In genomic region chr10:97714401-97715258, GRCh38 we compare ENCODE assay signal across 9 cellular contexts. TPM values are rescaled to one million over a fixed set of nuclear protein-coding genes. Genes with fewer than 3 reads are reported as not detected.
DNase-seq lines count a peak whose midpoint lies in the region; ATAC-seq lines count a peak whose summit lies in the region.
"Had no signal": no experiment of that assay in that cellular context is flagged by ENCODE, and none has a peak within 500 bp of the region (broad histone marks: within the 10 kb centered on the region; RNA-seq: fewer than 3 reads in every experiment).

No MANE protein-coding gene starts in this region.

- intact Hi-C loops in naive thymus-derived CD4-positive, alpha-beta T cell (cut with micrococcal nuclease) = loop anchor here (1.0 to 2.0 kb wide), 6 partner anchors 14 to 74 kb away; partner anchors contain the start of genes ZFYVE27 (in 2 of the 2), AVPI1 (in 1 of the 2) and PI4K2A (in 1 of the 2)

- peak; percentile 83 for DNase-seq in EL
- peak; percentile 65 for DNase-seq in HuH-7 (ENCODE audit: low spot score)
- DNase-seq in activated CD4-positive, alpha-beta T cell treated with anti-CD3 and anti-CD28 coated beads, Interleukin-2, amount 10 ng/mL, durations not matched to agents 7 days and 5 days = no peak
- peak; percentile 88 for DNase-seq in fibroblast of gingiva (ENCODE audit: low read depth)
- DNase-seq in naive thymus-derived CD4-positive, alpha-beta T cell = peak in 1 of 9 donors; percentile 40
- DNase-seq in activated CD4-positive, CD25-positive, alpha-beta regulatory T cell (lab: John Stamatoyannopoulos, UW) = no peak
- DNase-seq in NAMALWA (ENCODE audit: low spot score) = no peak

- H3K36me3 Mint-ChIP-seq in activated CD4-positive, alpha-beta T cell treated with anti-CD3 and anti-CD28 coated beads, Interleukin-2, amount 10 ng/mL, durations not matched to agents 7 days and 5 days (ENCODE audit: low read depth) = no peaks in the 10 kb centered on the region
- peaks cover 0 to 4% (median 0%) of the 10 kb centered on the region in 5 donors for H3K36me3 Mint-ChIP-seq in naive thymus-derived CD4-positive, alpha-beta T cell

- no peak overlapping the region for H3K27ac Mint-ChIP-seq in activated CD4-positive, alpha-beta T cell treated with anti-CD3 and anti-CD28 coated beads, Interleukin-2, amount 10 ng/mL, durations not matched to agents 7 days and 5 days
- peak overlapping the region in 3 of 9 donors; percentile 38 to 86 (median 41) for H3K27ac Mint-ChIP-seq in naive thymus-derived CD4-positive, alpha-beta T cell

- no peak overlapping the region for H3K27ac ChIP-seq in naive thymus-derived CD4-positive, alpha-beta T cell (ENCODE audit: low read depth, low read length)

- POLR2A ChIA-PET in activated CD4-positive, alpha-beta T cell treated with anti-CD3 and anti-CD28 coated beads, Interleukin-2, amount 10 ng/mL, durations not matched to agents 7 days and 5 days (lab: Charles Lee) = no interaction called here
- POLR2A ChIA-PET in naive thymus-derived CD4-positive, alpha-beta T cell (lab: Charles Lee) = interaction anchor here (1.2 to 2.3 kb wide), 2 partner anchors 22 to 27 kb away, joined by 7 read pairs; partner anchors contain the start of genes AVPI1 and ZFYVE27

- H3K9me3 ChIP-seq in naive thymus-derived CD4-positive, alpha-beta T cell (ENCODE audit: control insufficient read depth in 2 of 3, low read length in 3 of 3) = no peaks in the 10 kb centered on the region

- no peaks in the 10 kb centered on the region for H3K36me3 ChIP-seq in naive thymus-derived CD4-positive, alpha-beta T cell (ENCODE audit: control insufficient read depth in 2 of 3, insufficient read depth in 3 of 3, low read length in 3 of 3)

- no peaks in the 10 kb centered on the region for H3K9me3 Mint-ChIP-seq in activated CD4-positive, alpha-beta T cell treated with anti-CD3 and anti-CD28 coated beads, Interleukin-2, amount 10 ng/mL, durations not matched to agents 7 days and 5 days
- H3K9me3 Mint-ChIP-seq in naive thymus-derived CD4-positive, alpha-beta T cell = no peaks in the 10 kb centered on the region

- peaks cover 25% of the 10 kb centered on the region for H3K27me3 Mint-ChIP-seq in activated CD4-positive, alpha-beta T cell treated with anti-CD3 and anti-CD28 coated beads, Interleukin-2, amount 10 ng/mL, durations not matched to agents 7 days and 5 days
- H3K27me3 Mint-ChIP-seq in naive thymus-derived CD4-positive, alpha-beta T cell = peaks cover 8 to 38% (median 13%) of the 10 kb centered on the region in 5 donors

- peak overlapping the region; percentile 69 for H3K4me3 ChIP-seq in naive thymus-derived CD4-positive, alpha-beta T cell (ENCODE audit: low read length)

- CTCF ChIA-PET in activated CD4-positive, alpha-beta T cell treated with anti-CD3 and anti-CD28 coated beads, Interleukin-2, amount 10 ng/mL, durations not matched to agents 7 days and 5 days (lab: Charles Lee) = interaction anchor here (1.0 to 3.1 kb wide), 7 partner anchors 11 to 156 kb away, joined by 3 to 19 read pairs (median 3); partner anchors contain the start of gene ZFYVE27
- CTCF ChIA-PET in naive thymus-derived CD4-positive, alpha-beta T cell (lab: Charles Lee) = interaction anchor here (1.0 to 1.4 kb wide), 2 partner anchors 11 to 17 kb away, joined by 3 to 4 read pairs; no protein-coding TSS in a partner anchor

- no peaks in the 10 kb centered on the region for H3K27me3 ChIP-seq in naive thymus-derived CD4-positive, alpha-beta T cell (ENCODE audit: control insufficient read depth in 2 of 2, insufficient read depth in 2 of 2, low read length in 2 of 2)

- peaks cover 15% of the 10 kb centered on the region for H3K4me1 Mint-ChIP-seq in activated CD4-positive, alpha-beta T cell treated with anti-CD3 and anti-CD28 coated beads, Interleukin-2, amount 10 ng/mL, durations not matched to agents 7 days and 5 days
- peaks cover 5 to 20% (median 11%) of the 10 kb centered on the region in 7 donors for H3K4me1 Mint-ChIP-seq in naive thymus-derived CD4-positive, alpha-beta T cell

- H3K4me1 ChIP-seq in naive thymus-derived CD4-positive, alpha-beta T cell (ENCODE audit: control insufficient read depth in 2 of 2, insufficient read depth in 2 of 2, low read length in 2 of 2) = peaks cover 5 to 6% of the 10 kb centered on the region in 2 donors

- peak; percentile 51 for ATAC-seq in GM21390 (IDR thresholded peaks at IDR 0.05; ENCODE audit: unreplicated experiment)
- ATAC-seq in naive thymus-derived CD4-positive, alpha-beta T cell = peak; percentile 59

- H3K4me3 Mint-ChIP-seq in activated CD4-positive, alpha-beta T cell treated with anti-CD3 and anti-CD28 coated beads, Interleukin-2, amount 10 ng/mL, durations not matched to agents 7 days and 5 days = peak overlapping the region; percentile 93
- H3K4me3 Mint-ChIP-seq in naive thymus-derived CD4-positive, alpha-beta T cell = peak overlapping the region; percentile 95 to 100 (median 99)

RNA-seq across cellular contexts. Expression of gene MARVELD1, which starts 1.1 kb away (rescaled TPM):
- total RNA-seq in activated CD4-positive, alpha-beta T cell treated with anti-CD3 and anti-CD28 coated beads, Interleukin-2, amount 10 ng/mL, durations not matched to agents 7 days and 5 days = 1 to 10 TPM; 1.3 to 1.8 TPM
- 1 to 10 TPM in 4 of 5 experiments, under 1 TPM in 1; 0.62 to 5.0 (median 2.3) TPM for total RNA-seq in naive thymus-derived CD4-positive, alpha-beta T cell
- polyA plus RNA-seq in naive thymus-derived CD4-positive, alpha-beta T cell = under 1 TPM; 0.07 to 0.09 TPM

RNA-seq across cellular contexts. Expression of gene ZFYVE27, which starts 22.3 kb away (rescaled TPM):
- total RNA-seq in activated CD4-positive, alpha-beta T cell treated with anti-CD3 and anti-CD28 coated beads, Interleukin-2, amount 10 ng/mL, durations not matched to agents 7 days and 5 days = 10 to 100 TPM; 23.9 to 31.9 TPM
- total RNA-seq in naive thymus-derived CD4-positive, alpha-beta T cell = 10 to 100 TPM; 31.0 to 68.8 (median 61.8) TPM
- polyA plus RNA-seq in naive thymus-derived CD4-positive, alpha-beta T cell = 10 to 100 TPM; 32.9 to 41.0 TPM

RNA-seq across cellular contexts. Expression of gene AVPI1, which starts 27.6 kb away (rescaled TPM):
- under 1 TPM; 0.58 to 0.94 TPM for total RNA-seq in activated CD4-positive, alpha-beta T cell treated with anti-CD3 and anti-CD28 coated beads, Interleukin-2, amount 10 ng/mL, durations not matched to agents 7 days and 5 days
- 10 to 100 TPM in 1 of 5 experiments, 1 to 10 TPM in 3, under 1 TPM in 1; 0.65 to 10.6 (median 2.5) TPM for total RNA-seq in naive thymus-derived CD4-positive, alpha-beta T cell
- polyA plus RNA-seq in naive thymus-derived CD4-positive, alpha-beta T cell = 1 to 10 TPM; 1.4 to 1.9 TPM

RNA-seq across cellular contexts. Expression of gene SFRP5, which starts 57.2 kb away (rescaled TPM):
- total RNA-seq in activated CD4-positive, alpha-beta T cell treated with anti-CD3 and anti-CD28 coated beads, Interleukin-2, amount 10 ng/mL, durations not matched to agents 7 days and 5 days = not detected
- under 1 TPM in 2 of 5 experiments, not detected in 3; 0.43 to 0.46 TPM for total RNA-seq in naive thymus-derived CD4-positive, alpha-beta T cell
- polyA plus RNA-seq in naive thymus-derived CD4-positive, alpha-beta T cell = 1 to 10 TPM in 1 of 2 donors, not detected in 1; 1.0 TPM
- total RNA-seq: dermis microvascular lymphatic vessel endothelial cell had no signal

Comparison
In these comparisons a context has a peak if more than half of its experiments do, and no peak if none do; other contexts are left out.
1. DNase-seq: peak in EL (single experiment), HuH-7 (single experiment) and fibroblast of gingiva (single experiment); none in activated CD4-positive, alpha-beta T cell treated with anti-CD3 and anti-CD28 coated beads, Interleukin-2, amount 10 ng/mL, durations not matched to agents 7 days and 5 days (single experiment), activated CD4-positive, CD25-positive, alpha-beta regulatory T cell (0 of 4) and NAMALWA (single experiment).